In genomic region chr6:118963003-118963402, GRCh38 we compare ENCODE assay signal across 9 cellular contexts. TPM values are rescaled to one million over a fixed set of nuclear protein-coding genes. Genes with fewer than 3 reads are reported as not detected.
DNase-seq lines count a peak whose midpoint lies in the region; ATAC-seq and TF ChIP-seq lines count a peak whose summit lies in the region.
"Had no signal": no experiment of that assay in that cellular context is flagged by ENCODE, and none has a peak within 500 bp of the region (broad histone marks: within the 10 kb centered on the region; RNA-seq: fewer than 3 reads in every experiment).

No MANE protein-coding gene starts in this region.

- peak; percentile 13 for DNase-seq in AG08395 (ENCODE audit: low spot score)
- no peak for DNase-seq in GM10248 (ENCODE audit: extremely low spot score)
- DNase-seq in RWPE1 (ENCODE audit: low spot score), result no peak
- peak; percentile 31 for DNase-seq in fibroblast of pulmonary artery (ENCODE audit: low read depth)
- no peak for DNase-seq in upper lobe of left lung
- no peak for DNase-seq in NCI-H187 (lab: John Stamatoyannopoulos, UW)
- DNase-seq: cortex of kidney had no signal

- H3K4me1 ChIP-seq in upper lobe of left lung, result no peaks in the 10 kb centered on the region

- no peaks in the 10 kb centered on the region for H3K9me3 ChIP-seq in upper lobe of left lung

- ATAC-seq in upper lobe of left lung (ENCODE audit: low FRiP score in 2 of 2) (no peak), GM18867 (IDR thresholded peaks at IDR 0.05; ENCODE audit: unreplicated experiment) (no peak), HG03439 (IDR thresholded peaks at IDR 0.05; ENCODE audit: unreplicated experiment) (no peak)

- H3K27ac ChIP-seq in RWPE1 (no peak overlapping the region), upper lobe of left lung (no peak overlapping the region)

- H3K4me3 ChIP-seq in fibroblast of pulmonary artery (replicated peaks; ENCODE audit: low read depth, low read length), result no peak overlapping the region
- H3K4me3 ChIP-seq in upper lobe of left lung, result no peak overlapping the region

- TF ChIP-seq EP300 in upper lobe of left lung (IDR thresholded peaks at IDR 0.05), result no peak

- H3K36me3 ChIP-seq in upper lobe of left lung, result no peaks in the 10 kb centered on the region

- POLR2A ChIA-PET in GM10248 (lab: Yijun Ruan, JAX), result no interaction called here
- POLR2A ChIA-PET in RWPE1 (lab: Yijun Ruan, JAX; ENCODE audit: low non-redundant PET), result no interaction called here

- no peaks in the 10 kb centered on the region for H3K27me3 ChIP-seq in upper lobe of left lung

- TF ChIP-seq POLR2A in upper lobe of left lung (IDR thresholded peaks at IDR 0.05), result no peak

- TF ChIP-seq CTCF in GM10248 (IDR thresholded peaks at IDR 0.05; ENCODE audit: control extremely low read depth, extremely low read depth, low read depth, missing control alignments) (peak; percentile 2), RWPE1 (conservative IDR thresholded peaks at IDR 0.05; ENCODE audit: low read depth) (peak; percentile 48), fibroblast of pulmonary artery (IDR thresholded peaks at IDR 0.05; ENCODE audit: low read length, missing control alignments) (peak; percentile 32), upper lobe of left lung (IDR thresholded peaks at IDR 0.05) (no peak)

- CTCF ChIA-PET in GM10248 (lab: Yijun Ruan, JAX) (interaction anchor here (1.0 to 3.5 kb wide), 7 partner anchors 9 to 166 kb away, joined by 3 to 23 read pairs (median 5); no protein-coding TSS in a partner anchor), RWPE1 (lab: Yijun Ruan, JAX) (interaction anchor here (0.6 to 0.9 kb wide), 4 partner anchors 131 to 150 kb away, joined by 3 to 5 read pairs (median 4); no protein-coding TSS in a partner anchor)

RNA-seq across cellular contexts. Expression of gene MCM9, which starts 28.0 kb away (rescaled TPM):
- 10 to 100 TPM; 19.9 to 62.9 (median 21.5) TPM for total RNA-seq in upper lobe of left lung

Comparison
In these comparisons a context has a peak if more than half of its experiments do, and no peak if none do; other contexts are left out.
1. DNase-seq: peak in AG08395 (single experiment) and fibroblast of pulmonary artery (single experiment); none in GM10248 (single experiment), RWPE1 (single experiment), upper lobe of left lung (0 of 2) and NCI-H187 (0 of 2).
2. CTCF ChIP-seq: peak in GM10248 (single experiment), RWPE1 (single experiment) and fibroblast of pulmonary artery (single experiment); none in upper lobe of left lung (0 of 6).